ENCODE assay signal across 8 cellular contexts in the genomic region with DNA sequence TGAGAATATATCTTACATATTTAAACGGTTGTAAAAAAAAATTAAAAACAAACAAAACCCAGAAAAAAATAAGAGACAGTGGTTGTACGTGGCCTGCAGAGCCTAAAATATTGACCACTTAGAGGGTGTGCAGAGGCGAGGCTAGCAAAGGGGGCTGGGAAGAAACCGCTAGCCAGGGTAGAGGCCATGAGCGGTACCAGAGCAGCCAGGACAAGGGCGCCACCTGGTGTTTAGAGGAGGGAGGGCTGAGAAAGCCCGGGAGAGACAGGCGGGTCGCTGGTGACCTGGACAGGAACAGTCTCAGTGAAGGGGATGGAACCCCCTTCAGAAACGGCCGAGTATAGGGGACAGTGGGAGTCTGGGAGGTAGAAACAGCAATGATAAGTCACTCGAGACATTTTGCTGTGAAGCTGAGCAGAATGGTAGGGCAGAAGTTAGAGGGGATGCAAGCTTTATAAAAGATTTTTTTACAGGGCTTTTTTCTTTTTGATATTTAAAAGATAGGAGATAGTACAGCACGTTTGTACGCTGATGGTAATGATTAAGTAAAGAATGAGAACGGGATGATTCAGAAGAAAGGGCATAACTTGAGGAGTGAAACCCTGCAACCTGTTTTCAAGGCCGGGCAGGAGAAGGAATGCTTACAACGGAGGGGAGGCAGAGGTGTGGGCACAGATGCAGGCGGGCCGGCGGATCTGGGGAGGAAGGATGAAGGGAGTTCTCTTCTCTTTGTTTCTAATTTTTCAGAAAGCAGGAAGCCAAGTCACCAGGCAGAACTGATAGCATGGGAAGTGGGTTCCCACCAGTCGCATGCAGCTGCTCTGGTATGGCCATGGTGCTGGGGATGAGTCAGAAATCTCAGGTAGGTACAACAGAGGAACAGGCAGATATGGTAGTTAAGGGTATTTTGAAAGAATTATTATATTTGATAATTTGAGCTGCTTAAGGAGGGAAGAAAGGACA.
DNase-seq lines count a peak whose midpoint lies in the region; ATAC-seq, FAIRE-seq and TF ChIP-seq lines count a peak whose summit lies in the region.

No MANE protein-coding gene starts in this region.

- H3K9me3 Mint-ChIP-seq in central memory CD8-positive, alpha-beta T cell, result no peaks in the 10 kb centered on the region

- H3K4me1 ChIP-seq in A549, result no peaks in the 10 kb centered on the region

- ATAC-seq in A549 (peak; percentile 99 to 100), GM18499 (IDR thresholded peaks at IDR 0.05; ENCODE audit: insufficient read depth, unreplicated experiment) (peak; percentile 91), HG02884 (IDR thresholded peaks at IDR 0.05; ENCODE audit: unreplicated experiment) (peak; percentile 96)
- ATAC-seq in central memory CD8-positive, alpha-beta T cell (replicated peaks; ENCODE audit: extremely low read depth, poor library complexity, severe bottlenecking), result peak; percentile 88

- no peak for FAIRE-seq in A549 (lab: Jason Lieb, UNC)

- no peak for TF ChIP-seq EP300 in A549 (IDR thresholded peaks at IDR 0.05)

- H3K27ac ChIP-seq in A549, result no peak overlapping the region

- peak; percentile 65 to 74 for TF ChIP-seq RAD21 in A549 (conservative IDR thresholded peaks at IDR 0.05 in 1 of 2, IDR thresholded peaks at IDR 0.05 in 1 of 2)

- H3K4me1 Mint-ChIP-seq in central memory CD8-positive, alpha-beta T cell, result peaks cover 7% of the 10 kb centered on the region

- POLR2A ChIA-PET in A549 (lab: Yijun Ruan, JAX), result no interaction called here

- no peaks in the 10 kb centered on the region for H3K36me3 Mint-ChIP-seq in central memory CD8-positive, alpha-beta T cell (ENCODE audit: insufficient read depth)

- peak overlapping the region; percentile 13 for H3K27ac Mint-ChIP-seq in central memory CD8-positive, alpha-beta T cell (ENCODE audit: low read depth)

- H3K4me2 ChIP-seq in A549, result peak overlapping the region; percentile 26; the same call in 2 of the 3 replicates

- H3K4me3 Mint-ChIP-seq in central memory CD8-positive, alpha-beta T cell, result peak overlapping the region; percentile 21

- peak; percentile 35 to 45 for DNase-seq in A549 (ENCODE audit: low read depth in 1 of 2, low spot score in 1 of 2)
- DNase-seq in NCI-H2029 (lab: John Stamatoyannopoulos, UW), result peak; percentile 57
- DNase-seq in activated CD4-positive, CD25-positive, alpha-beta regulatory T cell treated with anti-CD3 and anti-CD28 coated beads, Interleukin-2, amount 50 U/mL, for 16 hours (ENCODE audit: low read depth, low spot score), result peak; percentile 54
- peak; percentile 56 to 70 for DNase-seq in central memory CD8-positive, alpha-beta T cell (ENCODE audit: low spot score in 2 of 2)
- peak; percentile 72 for DNase-seq in medulla oblongata (ENCODE audit: extremely low spot score)
- DNase-seq in stimulated activated CD8-positive, alpha-beta memory T cell treated with anti-CD3 and anti-CD28 coated beads, Interleukin-2, amount 100 ng/mL, for 48 hours (ENCODE audit: low read depth in 2 of 2), result peak; percentile 67 to 75

- no peak for TF ChIP-seq POLR2A in A549 (IDR thresholded peaks at IDR 0.05; ENCODE audit: low read length)

- peak; percentile 66 for TF ChIP-seq CTCF in A549 (IDR thresholded peaks at IDR 0.05)

- peaks cover 73% of the 10 kb centered on the region for H3K27me3 Mint-ChIP-seq in central memory CD8-positive, alpha-beta T cell

- WGBS in A549 (ENCODE audit: missing lambda C conversion rate), result 22% methylated on average over 21 of the region's 21 CpGs

- CTCF ChIA-PET in A549 (lab: Yijun Ruan, JAX), result interaction anchor here (0.5 to 3.1 kb wide), 34 partner anchors 9 to 1504 kb away, joined by 3 to 34 read pairs (median 4); partner anchors contain the start of genes CCN6, FAM229B and TUBE1

- no peak overlapping the region for H3K4me3 ChIP-seq in A549

- no peaks in the 10 kb centered on the region for H3K9me3 ChIP-seq in A549

TF ChIP-seq in A549, 52 proteins besides CTCF, POLR2A, EP300 and RAD21:
- TF ChIP-seq SMC3 (IDR thresholded peaks at IDR 0.05) (peak; percentile 71), ZNF302 (CRISPR knock-in tag; IDR thresholded peaks at IDR 0.05) (no peak)
